10 cellular contexts compared by ENCODE assay signal in genomic region chr16:24580665-24581064, GRCh38. TPM values are rescaled to one million over a fixed set of nuclear protein-coding genes. Genes with fewer than 3 reads are reported as not detected.
A peak's percentile ranks its signal among the peaks of the same experiment; 100 is the strongest.
DNase-seq lines count a peak whose midpoint lies in the region; ATAC-seq, FAIRE-seq and TF ChIP-seq lines count a peak whose summit lies in the region.
"Had no signal": no experiment of that assay in that cellular context is flagged by ENCODE, and none has a peak within 500 bp of the region (broad histone marks: within the 10 kb centered on the region; RNA-seq: fewer than 3 reads in every experiment).

No MANE protein-coding gene starts in this region.

- no peaks in the 10 kb centered on the region for H3K4me1 ChIP-seq in tibial nerve
- H3K4me1 ChIP-seq: Peyer's patch had no signal

- CTCF ChIA-PET in activated CD4-positive, alpha-beta T cell treated with anti-CD3 and anti-CD28 coated beads, Interleukin-2, amount 10 ng/mL, durations not matched to agents 7 days and 5 days (lab: Charles Lee), result no interaction called here

- POLR2A ChIA-PET in activated CD4-positive, alpha-beta T cell treated with anti-CD3 and anti-CD28 coated beads, Interleukin-2, amount 10 ng/mL, durations not matched to agents 7 days and 5 days (lab: Charles Lee), result no interaction called here

- H3K36me3 ChIP-seq in tibial nerve, result no peaks in the 10 kb centered on the region
- H3K36me3 ChIP-seq: Peyer's patch had no signal

- H3K27ac ChIP-seq in 22Rv1, result no peak overlapping the region
- H3K27ac ChIP-seq in tibial nerve, result no peak overlapping the region
- H3K27ac ChIP-seq: Peyer's patch had no signal

- no peak overlapping the region for H3K4me3 Mint-ChIP-seq in activated T-cell treated with anti-CD3 and anti-CD28 coated beads, Interleukin-2, amount 50 U/mL, for 72 hours
- H3K4me3 Mint-ChIP-seq in activated CD4-positive, alpha-beta T cell treated with anti-CD3 and anti-CD28 coated beads, Interleukin-2, amount 10 ng/mL, durations not matched to agents 7 days and 5 days, result no peak overlapping the region

- H3K27me3 Mint-ChIP-seq in activated T-cell treated with anti-CD3 and anti-CD28 coated beads, Interleukin-2, amount 50 U/mL, for 72 hours (ENCODE audit: low read depth), result peaks cover 28% of the 10 kb centered on the region
- peaks cover 6% of the 10 kb centered on the region for H3K27me3 Mint-ChIP-seq in activated CD4-positive, alpha-beta T cell treated with anti-CD3 and anti-CD28 coated beads, Interleukin-2, amount 10 ng/mL, durations not matched to agents 7 days and 5 days

- no peak for TF ChIP-seq EP300 in tibial nerve (IDR thresholded peaks at IDR 0.05)

- H3K9me3 ChIP-seq in tibial nerve, result no peaks in the 10 kb centered on the region
- H3K9me3 ChIP-seq: Peyer's patch had no signal

- H3K4me3 ChIP-seq in WI38 (ENCODE audit: low read depth, low read length) (no peak overlapping the region), tibial nerve (no peak overlapping the region)
- H3K4me3 ChIP-seq: Peyer's patch had no signal

- 43 to 50% methylated on average over 5 of the region's 5 CpGs for WGBS in tibial nerve, 2 donors

- in situ Hi-C loops in GM13977 (cut with MboI; ENCODE audit: low pct_unique_long_range_greater_than_20kb, low sequenced_read_pairs, unreplicated experiment), result no loop called here

- H3K4me1 Mint-ChIP-seq in activated T-cell treated with anti-CD3 and anti-CD28 coated beads, Interleukin-2, amount 50 U/mL, for 72 hours (ENCODE audit: low read depth), result peaks cover 7% of the 10 kb centered on the region
- H3K4me1 Mint-ChIP-seq in activated CD4-positive, alpha-beta T cell treated with anti-CD3 and anti-CD28 coated beads, Interleukin-2, amount 10 ng/mL, durations not matched to agents 7 days and 5 days, result no peaks in the 10 kb centered on the region

- TF ChIP-seq POLR2A in tibial nerve (IDR thresholded peaks at IDR 0.05), result no peak

- no peaks in the 10 kb centered on the region for H3K36me3 Mint-ChIP-seq in activated T-cell treated with anti-CD3 and anti-CD28 coated beads, Interleukin-2, amount 50 U/mL, for 72 hours (ENCODE audit: insufficient read depth in 2 of 2)
- H3K36me3 Mint-ChIP-seq in activated CD4-positive, alpha-beta T cell treated with anti-CD3 and anti-CD28 coated beads, Interleukin-2, amount 10 ng/mL, durations not matched to agents 7 days and 5 days (ENCODE audit: low read depth), result no peaks in the 10 kb centered on the region

- FAIRE-seq in islet of Langerhans (lab: Jason Lieb, UNC), result peak; percentile 91

- H3K27me3 ChIP-seq in tibial nerve, result no peaks in the 10 kb centered on the region
- H3K27me3 ChIP-seq: Peyer's patch had no signal

- H3K27ac Mint-ChIP-seq in activated T-cell treated with anti-CD3 and anti-CD28 coated beads, Interleukin-2, amount 50 U/mL, for 72 hours, result no peak overlapping the region
- H3K27ac Mint-ChIP-seq in activated CD4-positive, alpha-beta T cell treated with anti-CD3 and anti-CD28 coated beads, Interleukin-2, amount 10 ng/mL, durations not matched to agents 7 days and 5 days, result no peak overlapping the region

- H3K9me3 Mint-ChIP-seq in activated T-cell treated with anti-CD3 and anti-CD28 coated beads, Interleukin-2, amount 50 U/mL, for 72 hours, result no peaks in the 10 kb centered on the region
- H3K9me3 Mint-ChIP-seq in activated CD4-positive, alpha-beta T cell treated with anti-CD3 and anti-CD28 coated beads, Interleukin-2, amount 10 ng/mL, durations not matched to agents 7 days and 5 days, result no peaks in the 10 kb centered on the region

- TF ChIP-seq CTCF in 22Rv1 (IDR thresholded peaks at IDR 0.05) (peak; percentile 26; the same call in 1 of the 2 replicates), GM13977 (IDR thresholded peaks at IDR 0.05; ENCODE audit: extremely low read depth, insufficient read depth, missing control alignments) (peak; percentile 24), WI38 (IDR thresholded peaks at IDR 0.05; ENCODE audit: low read depth, low read length) (0 out of 2 replicates have a peak, but pooled peaks have one; percentile 20), tibial nerve (IDR thresholded peaks at IDR 0.05) (peak in 2 of 5 experiments; percentile 15 to 33)

- no peak for ATAC-seq in GM19455 (IDR thresholded peaks at IDR 0.05; ENCODE audit: unreplicated experiment)
- no peak for ATAC-seq in activated T-cell treated with anti-CD3 and anti-CD28 coated beads, Interleukin-2, amount 50 U/mL, for 72 hours (replicated peaks in 1 of 2)

- peak; percentile 40 for DNase-seq in GM13977 (ENCODE audit: low spot score)
- no peak for DNase-seq in activated T-cell treated with anti-CD3 and anti-CD28 coated beads, Interleukin-2, amount 50 U/mL, for 72 hours
- no peak for DNase-seq in tibial nerve (ENCODE audit: low spot score in 2 of 2)
- DNase-seq in activated CD4-positive, alpha-beta T cell treated with anti-CD3 and anti-CD28 coated beads, Interleukin-2, amount 10 ng/mL, durations not matched to agents 7 days and 5 days, result no peak
- DNase-seq: activated T-cell treated with anti-CD3 and anti-CD28 coated beads for 4 hours, Peyer's patch had no signal

RNA-seq across cellular contexts. Expression of gene RBBP6, which starts 41.3 kb away (rescaled TPM):
- 10 to 100 TPM; 91.3 to 94.1 TPM for total RNA-seq in activated T-cell treated with anti-CD3 and anti-CD28 coated beads, Interleukin-2, amount 50 U/mL, for 72 hours
- 100 to 1,000 TPM in 1 of 4 donors, 10 to 100 TPM in 3; 39.0 to 110 (median 53.5) TPM for total RNA-seq in tibial nerve
- total RNA-seq in activated CD4-positive, alpha-beta T cell treated with anti-CD3 and anti-CD28 coated beads, Interleukin-2, amount 10 ng/mL, durations not matched to agents 7 days and 5 days, result 10 to 100 TPM; 63.7 to 66.4 TPM
